8 cellular contexts compared by ENCODE assay signal in the genomic region with DNA sequence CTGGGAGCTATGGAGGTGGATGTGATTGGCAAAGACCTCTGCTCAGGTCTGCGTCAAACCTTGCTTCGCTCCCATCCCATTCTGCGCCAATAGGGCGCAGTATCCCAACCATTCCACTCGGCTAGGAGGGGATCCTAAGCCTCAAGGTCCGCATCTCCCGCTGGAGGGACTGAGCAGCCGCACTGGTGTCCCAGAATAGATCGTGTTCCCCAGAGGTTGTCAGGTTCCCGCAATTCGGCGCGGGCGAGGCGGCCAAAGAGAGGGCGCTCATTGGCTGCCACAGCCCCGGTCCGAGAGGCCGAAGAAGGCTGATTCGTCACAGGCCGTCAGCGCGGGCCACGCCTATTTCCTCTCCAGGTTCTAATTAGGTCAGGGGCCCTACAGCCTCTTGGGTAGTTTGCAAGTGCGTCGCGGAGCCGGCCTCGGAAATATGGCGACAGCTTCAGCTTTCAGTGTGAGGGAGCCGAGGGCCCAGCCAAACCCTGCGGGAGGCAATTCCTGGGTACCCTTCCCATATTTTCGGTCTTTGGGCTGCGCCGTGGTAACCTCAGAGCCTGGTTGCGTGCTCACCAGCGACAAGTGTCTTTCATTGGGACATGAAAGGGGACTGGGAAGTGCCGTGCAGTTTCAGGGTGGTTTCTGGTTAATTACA. TPM values are rescaled to one million over a fixed set of nuclear protein-coding genes. Genes with fewer than 3 reads are reported as not detected.
DNase-seq lines count a peak whose midpoint lies in the region; ATAC-seq and TF ChIP-seq lines count a peak whose summit lies in the region.

No MANE protein-coding gene starts in this region.

- DNase-seq in COR-L47 (lab: John Stamatoyannopoulos, UW) (peak; percentile 35), GM20000 (ENCODE audit: low spot score) (peak; percentile 93), HT1080 (ENCODE audit: low read depth) (peak; percentile 89), activated gamma-delta T cell (lab: John Stamatoyannopoulos, UW) (peak; percentile 78), foreskin keratinocyte (peak; percentile 86 to 93)

- H2AFZ ChIP-seq in neuron (ENCODE audit: low read depth, low read length) = peak overlapping the region; percentile 24

- H3K9me3 ChIP-seq in neuron (ENCODE audit: low read length) (peaks cover 2% of the 10 kb centered on the region), stomach smooth muscle (ENCODE audit: control insufficient read depth in 2 of 2, low read length in 2 of 2) (peaks cover 4 to 20% of the 10 kb centered on the region in 2 donors)

- TF ChIP-seq POLR2A in Raji (IDR thresholded peaks at IDR 0.05; ENCODE audit: insufficient read depth, low read depth, low read length) = 0 out of 2 replicates have a peak, but pooled peaks have one; percentile 14

- TF ChIP-seq CTCF in GM20000 (IDR thresholded peaks at IDR 0.05; ENCODE audit: extremely low read depth, missing control alignments) = no peak
- no peak for TF ChIP-seq CTCF in foreskin keratinocyte (conservative IDR thresholded peaks at IDR 0.05)

- H3K27me3 ChIP-seq in foreskin keratinocyte (no peaks in the 10 kb centered on the region), neuron (ENCODE audit: insufficient read depth, low read length) (no peaks in the 10 kb centered on the region), stomach smooth muscle (ENCODE audit: control insufficient read depth in 1 of 2, insufficient read depth in 2 of 2, low read length in 2 of 2) (no peaks in the 10 kb centered on the region)

- H3K36me3 ChIP-seq in neuron (ENCODE audit: insufficient read depth, low read length) (no peaks in the 10 kb centered on the region), stomach smooth muscle (ENCODE audit: control insufficient read depth in 2 of 2, insufficient read depth in 2 of 2, low read length in 2 of 2) (no peaks in the 10 kb centered on the region)

- H3K4me3 ChIP-seq in neuron (ENCODE audit: low read length) (peak overlapping the region; percentile 68), stomach smooth muscle (ENCODE audit: low read length in 2 of 2) (peak overlapping the region; percentile 65 to 93)

- peak overlapping the region; percentile 99 to 100 for H3K9ac ChIP-seq in stomach smooth muscle (ENCODE audit: low read length in 2 of 2)

- peak; percentile 87 for ATAC-seq in foreskin keratinocyte

- H3K27ac ChIP-seq in foreskin keratinocyte = peak overlapping the region; percentile 67
- peak overlapping the region; percentile 100 for H3K27ac ChIP-seq in stomach smooth muscle (ENCODE audit: low read length)

- H3K4me1 ChIP-seq in foreskin keratinocyte (peaks cover 6% of the 10 kb centered on the region), neuron (ENCODE audit: insufficient read depth, low read length) (peaks cover 28% of the 10 kb centered on the region), stomach smooth muscle (ENCODE audit: control insufficient read depth, insufficient read depth, low read length) (peaks cover 7% of the 10 kb centered on the region)

RNA-seq across cellular contexts. Expression of gene OR10AD1, which starts 5.0 kb away (rescaled TPM):
- total RNA-seq in HT1080 (2014; rRNA removed; shearing (Covaris generic)) = not detected in 2 replicates
- not detected in 2 replicates for polyA plus RNA-seq in HT1080 (2015; cell fraction: cytosol; rRNA removed)
- not detected in 2 replicates for polyA plus RNA-seq in HT1080 (2015; cell fraction: nucleus; rRNA removed)
- total RNA-seq in foreskin keratinocyte = not detected in 2 replicates
- not detected in 2 replicates for polyA plus RNA-seq in foreskin keratinocyte

RNA-seq across cellular contexts. Expression of gene CCDC184, which starts 14.6 kb away (rescaled TPM):
- 0.19 and 0.40 TPM in 2 replicates for total RNA-seq in HT1080 (2014; rRNA removed; shearing (Covaris generic))
- polyA plus RNA-seq in HT1080 (2015; cell fraction: cytosol; rRNA removed) = 0.35 and 0.43 TPM in 2 replicates
- 0.19 and 0.38 TPM in 2 replicates for polyA plus RNA-seq in HT1080 (2015; cell fraction: nucleus; rRNA removed)
- total RNA-seq in foreskin keratinocyte = 0.35 and 1.4 TPM in 2 replicates
- 0.58 and 1.6 TPM in 2 replicates for polyA plus RNA-seq in foreskin keratinocyte

RNA-seq across cellular contexts. Expression of gene ASB8, which starts 40.8 kb away (rescaled TPM):
- 34.8 and 46.3 TPM in 2 replicates for total RNA-seq in HT1080 (2014; rRNA removed; shearing (Covaris generic))
- polyA plus RNA-seq in HT1080 (2015; cell fraction: cytosol; rRNA removed) = 25.9 and 33.2 TPM in 2 replicates
- polyA plus RNA-seq in HT1080 (2015; cell fraction: nucleus; rRNA removed) = 22.1 and 25.2 TPM in 2 replicates
- 12.0 and 13.6 TPM in 2 replicates for total RNA-seq in foreskin keratinocyte
- polyA plus RNA-seq in foreskin keratinocyte = 6.7 and 7.6 TPM in 2 replicates

Comparison
In these comparisons a context has a peak if more than half of its experiments do, and no peak if none do; other contexts are left out.
1. Peak in every context shown above with its lines: DNase-seq, ATAC-seq, H3K4me3 ChIP-seq and H3K27ac ChIP-seq.
2. DNase-seq: peak in every context shown above with its lines; median percentile 93 in GM20000; 90 in foreskin keratinocyte; 89 in HT1080; 78 in activated gamma-delta T cell; 35 in COR-L47.